Comparison of ENCODE assay signal across 8 cellular contexts in the genomic region with DNA sequence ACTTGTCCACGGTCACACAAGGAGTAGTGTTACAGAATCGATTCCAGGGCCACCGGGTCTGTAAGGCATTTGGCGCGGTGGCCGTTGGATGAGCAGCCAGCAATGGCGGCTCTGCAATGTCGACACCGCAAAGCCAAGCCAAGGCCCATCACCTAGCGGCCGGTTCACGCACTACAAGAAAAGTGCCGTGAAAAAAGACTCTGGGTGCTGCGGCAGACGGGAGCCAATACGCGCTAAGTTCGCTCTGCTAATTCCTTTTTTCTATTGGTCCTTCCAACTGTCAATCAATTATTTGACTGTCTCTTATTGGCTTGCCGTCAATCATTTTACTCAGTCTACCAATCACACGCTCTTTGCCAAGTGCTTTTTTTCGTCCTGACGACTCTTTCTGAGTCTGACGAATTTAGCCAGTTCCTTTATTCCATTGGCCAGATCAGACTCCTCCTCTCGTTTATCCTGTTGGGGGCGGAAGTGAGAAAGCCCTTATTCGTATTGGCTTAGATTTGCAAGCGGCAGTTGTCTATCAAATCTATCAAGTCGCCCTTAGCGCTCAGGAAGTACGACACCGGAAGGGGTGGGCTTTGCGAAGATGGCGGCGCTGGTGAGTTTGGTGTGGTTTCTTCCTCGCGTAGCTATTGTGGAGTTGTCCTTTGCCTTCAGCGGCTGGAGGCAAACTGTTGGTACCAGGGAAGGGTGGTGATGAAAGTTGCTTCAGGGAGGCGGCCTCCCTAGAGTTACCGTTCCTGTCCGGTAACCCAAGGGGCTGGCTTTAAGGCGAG. TPM values are rescaled to one million over a fixed set of nuclear protein-coding genes. Genes with fewer than 3 reads are reported as not detected.
DNase-seq lines count a peak whose midpoint lies in the region; ATAC-seq and TF ChIP-seq lines count a peak whose summit lies in the region.

A gene with protein sequence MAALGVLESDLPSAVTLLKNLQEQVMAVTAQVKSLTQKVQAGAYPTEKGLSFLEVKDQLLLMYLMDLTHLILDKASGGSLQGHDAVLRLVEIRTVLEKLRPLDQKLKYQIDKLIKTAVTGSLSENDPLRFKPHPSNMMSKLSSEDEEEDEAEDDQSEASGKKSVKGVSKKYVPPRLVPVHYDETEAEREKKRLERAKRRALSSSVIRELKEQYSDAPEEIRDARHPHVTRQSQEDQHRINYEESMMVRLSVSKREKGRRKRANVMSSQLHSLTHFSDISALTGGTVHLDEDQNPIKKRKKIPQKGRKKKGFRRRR (plus strand): TSS at position 577 of the 779 bp plus-strand sequence. CDS start 13 bp downstream, at position 590.

- peaks cover 0 to 9% of the 10 kb centered on the region in 2 donors for H3K36me3 Mint-ChIP-seq in activated naive CD4-positive, alpha-beta T cell treated with anti-CD3 and anti-CD28 coated beads, Interleukin-2, amount 50 U/mL, for 72 hours

- H3K36me3 ChIP-seq in thoracic aorta = peaks cover 28% of the 10 kb centered on the region

- no peaks in the 10 kb centered on the region for H3K9me3 Mint-ChIP-seq in activated naive CD4-positive, alpha-beta T cell treated with anti-CD3 and anti-CD28 coated beads, Interleukin-2, amount 50 U/mL, for 72 hours

- peaks cover 6 to 13% of the 10 kb centered on the region in 2 donors for H3K4me1 ChIP-seq in thoracic aorta (ENCODE audit: control insufficient read depth in 1 of 2, low read depth in 2 of 2)

- H3K9me3 ChIP-seq in thoracic aorta = no peaks in the 10 kb centered on the region

- peak; percentile 100 for DNase-seq in NCI-H1092 (lab: John Stamatoyannopoulos, UW)
- DNase-seq in activated naive CD4-positive, alpha-beta T cell treated with anti-CD3 and anti-CD28 coated beads, Interleukin-2, amount 50 U/mL, for 72 hours (ENCODE audit: low spot score in 2 of 2) = peak; percentile 90 to 94
- peak; percentile 99 for DNase-seq in glomerular visceral epithelial cell (ENCODE audit: extremely low spot score)
- DNase-seq in omental fat pad (ENCODE audit: low spot score) = peak; percentile 92
- peak; percentile 94 for DNase-seq in thoracic aorta (ENCODE audit: low spot score)

- peak within 1 kb of the TSS; percentile 94 for H3K4me3 ChIP-seq in thoracic aorta

- TF ChIP-seq POLR2A in GM10847 (IDR thresholded peaks at IDR 0.05; ENCODE audit: extremely low read depth, insufficient read length) = peak; percentile 49

- H3K27ac Mint-ChIP-seq in activated naive CD4-positive, alpha-beta T cell treated with anti-CD3 and anti-CD28 coated beads, Interleukin-2, amount 50 U/mL, for 72 hours = peak within 1 kb of the TSS in 1 of 2 donors; percentile 69

- no peaks in the 10 kb centered on the region for H3K27me3 ChIP-seq in thoracic aorta (replicated peaks; ENCODE audit: insufficient read depth)

- ATAC-seq in HG02610 (IDR thresholded peaks at IDR 0.05; ENCODE audit: unreplicated experiment) = peak; percentile 96
- ATAC-seq in SK-N-SH treated with all-trans-retinoic acid at 6 μM for 48 hours = peak; percentile 97
- ATAC-seq in activated naive CD4-positive, alpha-beta T cell treated with anti-CD3 and anti-CD28 coated beads, Interleukin-2, amount 50 U/mL, for 72 hours = peak; percentile 95 to 96
- ATAC-seq in omental fat pad (ENCODE audit: low FRiP score) = peak; percentile 100
- peak; percentile 100 for ATAC-seq in thoracic aorta (ENCODE audit: insufficient number of reproducible peaks, low FRiP score, low read depth)

- peak in 2 of 3 donors; percentile 61 to 90 for TF ChIP-seq CTCF in omental fat pad (IDR thresholded peaks at IDR 0.05)
- TF ChIP-seq CTCF in thoracic aorta (IDR thresholded peaks at IDR 0.05) = peak; percentile 89

- H3K27ac ChIP-seq in thoracic aorta = peak within 1 kb of the TSS; percentile 79 to 89

TF ChIP-seq in SK-N-SH treated with all-trans-retinoic acid at 6 μM for 48 hours, 23 proteins besides CTCF, POLR2A, EP300 and RAD21:
- 0 out of 2 replicates have a peak, but pooled peaks have one; percentile 27 for TF ChIP-seq POU6F1 (CRISPR knock-in tag; IDR thresholded peaks at IDR 0.05; ENCODE audit: borderline replicate concordance, low read depth)
- no peak for TF ChIP-seq TCF4 (CRISPR knock-in tag; IDR thresholded peaks at IDR 0.05; ENCODE audit: borderline replicate concordance)
- TF ChIP-seq BACH2 (CRISPR knock-in tag; IDR thresholded peaks at IDR 0.05; ENCODE audit: borderline replicate concordance) = peak; percentile 78; the same call in 1 of the 2 replicates
- TF ChIP-seq ZFP30 (CRISPR knock-in tag; IDR thresholded peaks at IDR 0.05) = 0 out of 2 replicates have a peak, but pooled peaks have one; percentile 15
- peak; percentile 89 for TF ChIP-seq ZNF565 (CRISPR knock-in tag; conservative IDR thresholded peaks at IDR 0.05; ENCODE audit: low read depth)
- peak; percentile 55; the same call in 1 of the 2 replicates for TF ChIP-seq ZNF8 (CRISPR knock-in tag; IDR thresholded peaks at IDR 0.05)
- no peak for TF ChIP-seq TOX (CRISPR knock-in tag; IDR thresholded peaks at IDR 0.05; ENCODE audit: borderline replicate concordance)
- 0 out of 2 replicates have a peak, but pooled peaks have one; percentile 71 for TF ChIP-seq CSDC2 (CRISPR knock-in tag; IDR thresholded peaks at IDR 0.05)
TF ChIP-seq in SK-N-SH treated with all-trans-retinoic acid at 6 μM for 48 hours: peak in this region for 6.

RNA-seq across cellular contexts. Expression of the gene that starts here (rescaled TPM):
- 10 to 100 TPM; 54.2 to 58.3 TPM for total RNA-seq in activated naive CD4-positive, alpha-beta T cell treated with anti-CD3 and anti-CD28 coated beads, Interleukin-2, amount 50 U/mL, for 72 hours
- total RNA-seq in omental fat pad (10 to 100 TPM; 25.4 to 62.3 (median 33.5) TPM), thoracic aorta (10 to 100 TPM; 29.1 to 46.3 TPM)

Comparison
In these comparisons a context has a peak if more than half of its experiments do, and no peak if none do; other contexts are left out.
1. Peak in every context shown above with its lines: DNase-seq, ATAC-seq, H3K4me3 ChIP-seq and H3K27ac ChIP-seq.